Comparison of ENCODE assay signal across 8 cellular contexts in genomic region chr1:9249534-9250335, GRCh38. TPM values are rescaled to one million over a fixed set of nuclear protein-coding genes. Genes with fewer than 3 reads are reported as not detected.
DNase-seq lines count a peak whose midpoint lies in the region; ATAC-seq and TF ChIP-seq lines count a peak whose summit lies in the region.

No MANE protein-coding gene starts in this region.

- H3K27ac ChIP-seq in DOHH2 (ENCODE audit: low read depth, low read length) (no peak overlapping the region), left ventricle myocardium inferior (replicated peaks) (peak overlapping the region; percentile 97)

- TF ChIP-seq CTCF in DOHH2 (IDR thresholded peaks at IDR 0.05; ENCODE audit: low read depth, low read length, poor library complexity, severe bottlenecking) (peak; percentile 73), left ventricle myocardium inferior (IDR thresholded peaks at IDR 0.05; ENCODE audit: borderline replicate concordance) (peak; percentile 59)

- no peak overlapping the region for H3K4me3 Mint-ChIP-seq in activated T-helper 17 cell treated with anti-CD3 and anti-CD28 coated beads, Interleukin-2, amount 50 U/mL, for 72 hours

- no peaks in the 10 kb centered on the region for H3K9me3 Mint-ChIP-seq in activated T-helper 17 cell treated with anti-CD3 and anti-CD28 coated beads, Interleukin-2, amount 50 U/mL, for 72 hours

- ATAC-seq in activated T-helper 17 cell treated with anti-CD3 and anti-CD28 coated beads, Interleukin-2, amount 50 U/mL, for 72 hours (replicated peaks): peak; percentile 76
- ATAC-seq in GM21619 (IDR thresholded peaks at IDR 0.05; ENCODE audit: unreplicated experiment): no peak

- H3K4me1 ChIP-seq in DOHH2 (ENCODE audit: control insufficient read depth, low read length) (no peaks in the 10 kb centered on the region), left ventricle myocardium inferior (peaks cover 100% of the 10 kb centered on the region), skeletal muscle satellite cell (ENCODE audit: control insufficient read depth, insufficient read depth, low read length) (peaks cover 55% of the 10 kb centered on the region)

- no peaks in the 10 kb centered on the region for H3K36me3 Mint-ChIP-seq in activated T-helper 17 cell treated with anti-CD3 and anti-CD28 coated beads, Interleukin-2, amount 50 U/mL, for 72 hours (ENCODE audit: low read depth)

- H3K79me2 ChIP-seq in DOHH2 (ENCODE audit: control insufficient read depth, low read length): no peaks in the 10 kb centered on the region

- H3K36me3 ChIP-seq in DOHH2 (ENCODE audit: control insufficient read depth, low read length) (no peaks in the 10 kb centered on the region), left ventricle myocardium inferior (peaks cover 28% of the 10 kb centered on the region), skeletal muscle satellite cell (ENCODE audit: insufficient read depth, low read length) (peaks cover 55% of the 10 kb centered on the region)

- H3K9me3 ChIP-seq in DOHH2 (ENCODE audit: control insufficient read depth, insufficient read depth, low read length): no peaks in the 10 kb centered on the region
- no peaks in the 10 kb centered on the region for H3K9me3 ChIP-seq in left ventricle myocardium inferior (replicated peaks)
- no peaks in the 10 kb centered on the region for H3K9me3 ChIP-seq in skeletal muscle satellite cell (replicated peaks; ENCODE audit: low read length)

- peaks cover 11% of the 10 kb centered on the region for H3K4me1 Mint-ChIP-seq in activated T-helper 17 cell treated with anti-CD3 and anti-CD28 coated beads, Interleukin-2, amount 50 U/mL, for 72 hours

- DNase-seq in Kasumi-1 (lab: John Stamatoyannopoulos, UW) (peak; percentile 7 to 38), left ventricle myocardium inferior (peak; percentile 69), glomerular visceral epithelial cell (ENCODE audit: extremely low spot score) (no peak), NCI-H345 (lab: John Stamatoyannopoulos, UW) (no peak)

- no peak overlapping the region for H3K4me3 ChIP-seq in DOHH2 (ENCODE audit: low read length)
- peak overlapping the region; percentile 42 for H3K4me3 ChIP-seq in left ventricle myocardium inferior
- H3K4me3 ChIP-seq in skeletal muscle satellite cell (ENCODE audit: low read length): no peak overlapping the region

- no peaks in the 10 kb centered on the region for H3K27me3 ChIP-seq in DOHH2 (ENCODE audit: control insufficient read depth, low read length)
- H3K27me3 ChIP-seq in left ventricle myocardium inferior (ENCODE audit: low read depth): no peaks in the 10 kb centered on the region
- no peaks in the 10 kb centered on the region for H3K27me3 ChIP-seq in skeletal muscle satellite cell (ENCODE audit: control insufficient read depth, insufficient read depth, low read length)

- H3K4me2 ChIP-seq in DOHH2 (ENCODE audit: low read length): no peak overlapping the region
- peak overlapping the region; percentile 43 for H3K4me2 ChIP-seq in skeletal muscle satellite cell (ENCODE audit: low read length)

- no peaks in the 10 kb centered on the region for H3K27me3 Mint-ChIP-seq in activated T-helper 17 cell treated with anti-CD3 and anti-CD28 coated beads, Interleukin-2, amount 50 U/mL, for 72 hours

- no peaks in the 10 kb centered on the region for H4K20me1 ChIP-seq in DOHH2 (ENCODE audit: control insufficient read depth, insufficient read depth, low read depth, low read length)

- intact Hi-C loops in left ventricle myocardium inferior (cut with micrococcal nuclease): no loop called here

- H3F3A ChIP-seq in DOHH2 (ENCODE audit: control insufficient read depth, insufficient read depth): no peaks in the 10 kb centered on the region

- H3K9me2 ChIP-seq in DOHH2 (replicated peaks; ENCODE audit: control insufficient read depth, low read length): no peaks in the 10 kb centered on the region

- peak overlapping the region; percentile 65 for H3K9ac ChIP-seq in skeletal muscle satellite cell (ENCODE audit: low read depth, low read length)

- H3K27ac Mint-ChIP-seq in activated T-helper 17 cell treated with anti-CD3 and anti-CD28 coated beads, Interleukin-2, amount 50 U/mL, for 72 hours: no peak overlapping the region

RNA-seq across cellular contexts. Expression of gene H6PD, which starts 15.2 kb away (rescaled TPM):
- 10 to 100 TPM in 1 of 2 donors, 1 to 10 TPM in 1; 9.3 to 12.8 TPM for total RNA-seq in activated T-helper 17 cell treated with anti-CD3 and anti-CD28 coated beads, Interleukin-2, amount 50 U/mL, for 72 hours
- total RNA-seq in left ventricle myocardium inferior: 21.9 TPM
- total RNA-seq in skeletal muscle satellite cell (2012; rRNA removed): 27.3 and 27.4 TPM in 2 replicates

RNA-seq across cellular contexts. Expression of gene SPSB1, which starts 43.0 kb away (rescaled TPM):
- 10 to 100 TPM in 1 of 2 donors, 1 to 10 TPM in 1; 8.1 to 14.4 TPM for total RNA-seq in activated T-helper 17 cell treated with anti-CD3 and anti-CD28 coated beads, Interleukin-2, amount 50 U/mL, for 72 hours
- 17.6 TPM for total RNA-seq in left ventricle myocardium inferior
- total RNA-seq in skeletal muscle satellite cell (2012; rRNA removed): 8.6 and 11.4 TPM in 2 replicates

Comparison
In these comparisons a context has a peak if more than half of its experiments do, and no peak if none do; other contexts are left out.
1. DNase-seq: peak in Kasumi-1 (2 of 2) and left ventricle myocardium inferior (single experiment); none in glomerular visceral epithelial cell (single experiment) and NCI-H345 (single experiment).